ENCODE assay signal across 1 cellular context in the genomic region with DNA sequence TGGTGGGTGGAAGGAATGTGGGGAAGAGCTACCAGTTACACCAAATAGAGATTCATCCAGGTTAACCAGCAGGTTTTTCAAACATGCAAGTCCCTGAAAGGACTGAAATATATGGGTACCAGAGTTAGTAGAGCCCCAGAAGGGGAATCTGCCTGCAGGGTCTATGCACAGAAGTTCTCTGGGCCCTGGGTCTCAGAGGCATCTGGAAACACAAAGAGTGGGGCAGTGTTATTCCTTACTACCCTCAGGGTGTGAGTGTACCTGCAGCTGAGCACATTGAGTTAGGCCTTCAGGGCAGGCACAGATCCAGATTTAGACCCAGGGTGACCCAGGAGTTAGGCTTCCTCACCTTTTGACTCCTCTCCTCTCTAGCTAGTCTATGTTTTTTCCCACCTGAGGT.
TF ChIP-seq lines count a peak whose summit lies in the region.

No MANE protein-coding gene starts in this region.

TF ChIP-seq in GM12878, 131 proteins besides CTCF, POLR2A, EP300 and RAD21:
- no peak for TF ChIP-seq ZSCAN29 (IDR thresholded peaks at IDR 0.05)
- no peak for TF ChIP-seq RAD51 (IDR thresholded peaks at IDR 0.05)
- TF ChIP-seq, protein P1, sequence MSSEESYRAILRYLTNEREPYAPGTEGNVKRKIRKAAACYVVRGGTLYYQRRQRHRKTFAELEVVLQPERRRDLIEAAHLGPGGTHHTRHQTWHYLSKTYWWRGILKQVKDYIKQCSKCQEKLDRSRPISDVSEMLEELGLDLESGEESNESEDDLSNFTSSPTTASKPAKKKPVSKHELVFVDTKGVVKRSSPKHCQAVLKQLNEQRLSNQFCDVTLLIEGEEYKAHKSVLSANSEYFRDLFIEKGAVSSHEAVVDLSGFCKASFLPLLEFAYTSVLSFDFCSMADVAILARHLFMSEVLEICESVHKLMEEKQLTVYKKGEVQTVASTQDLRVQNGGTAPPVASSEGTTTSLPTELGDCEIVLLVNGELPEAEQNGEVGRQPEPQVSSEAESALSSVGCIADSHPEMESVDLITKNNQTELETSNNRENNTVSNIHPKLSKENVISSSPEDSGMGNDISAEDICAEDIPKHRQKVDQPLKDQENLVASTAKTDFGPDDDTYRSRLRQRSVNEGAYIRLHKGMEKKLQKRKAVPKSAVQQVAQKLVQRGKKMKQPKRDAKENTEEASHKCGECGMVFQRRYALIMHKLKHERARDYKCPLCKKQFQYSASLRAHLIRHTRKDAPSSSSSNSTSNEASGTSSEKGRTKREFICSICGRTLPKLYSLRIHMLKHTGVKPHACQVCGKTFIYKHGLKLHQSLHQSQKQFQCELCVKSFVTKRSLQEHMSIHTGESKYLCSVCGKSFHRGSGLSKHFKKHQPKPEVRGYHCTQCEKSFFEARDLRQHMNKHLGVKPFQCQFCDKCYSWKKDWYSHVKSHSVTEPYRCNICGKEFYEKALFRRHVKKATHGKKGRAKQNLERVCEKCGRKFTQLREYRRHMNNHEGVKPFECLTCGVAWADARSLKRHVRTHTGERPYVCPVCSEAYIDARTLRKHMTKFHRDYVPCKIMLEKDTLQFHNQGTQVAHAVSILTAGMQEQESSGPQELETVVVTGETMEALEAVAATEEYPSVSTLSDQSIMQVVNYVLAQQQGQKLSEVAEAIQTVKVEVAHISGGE (CRISPR knock-in tag; IDR thresholded peaks at IDR 0.05), result no peak
- TF ChIP-seq, protein P2, sequence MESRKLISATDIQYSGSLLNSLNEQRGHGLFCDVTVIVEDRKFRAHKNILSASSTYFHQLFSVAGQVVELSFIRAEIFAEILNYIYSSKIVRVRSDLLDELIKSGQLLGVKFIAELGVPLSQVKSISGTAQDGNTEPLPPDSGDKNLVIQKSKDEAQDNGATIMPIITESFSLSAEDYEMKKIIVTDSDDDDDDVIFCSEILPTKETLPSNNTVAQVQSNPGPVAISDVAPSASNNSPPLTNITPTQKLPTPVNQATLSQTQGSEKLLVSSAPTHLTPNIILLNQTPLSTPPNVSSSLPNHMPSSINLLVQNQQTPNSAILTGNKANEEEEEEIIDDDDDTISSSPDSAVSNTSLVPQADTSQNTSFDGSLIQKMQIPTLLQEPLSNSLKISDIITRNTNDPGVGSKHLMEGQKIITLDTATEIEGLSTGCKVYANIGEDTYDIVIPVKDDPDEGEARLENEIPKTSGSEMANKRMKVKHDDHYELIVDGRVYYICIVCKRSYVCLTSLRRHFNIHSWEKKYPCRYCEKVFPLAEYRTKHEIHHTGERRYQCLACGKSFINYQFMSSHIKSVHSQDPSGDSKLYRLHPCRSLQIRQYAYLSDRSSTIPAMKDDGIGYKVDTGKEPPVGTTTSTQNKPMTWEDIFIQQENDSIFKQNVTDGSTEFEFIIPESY (IDR thresholded peaks at IDR 0.05), result no peak
- TF ChIP-seq, protein P3, sequence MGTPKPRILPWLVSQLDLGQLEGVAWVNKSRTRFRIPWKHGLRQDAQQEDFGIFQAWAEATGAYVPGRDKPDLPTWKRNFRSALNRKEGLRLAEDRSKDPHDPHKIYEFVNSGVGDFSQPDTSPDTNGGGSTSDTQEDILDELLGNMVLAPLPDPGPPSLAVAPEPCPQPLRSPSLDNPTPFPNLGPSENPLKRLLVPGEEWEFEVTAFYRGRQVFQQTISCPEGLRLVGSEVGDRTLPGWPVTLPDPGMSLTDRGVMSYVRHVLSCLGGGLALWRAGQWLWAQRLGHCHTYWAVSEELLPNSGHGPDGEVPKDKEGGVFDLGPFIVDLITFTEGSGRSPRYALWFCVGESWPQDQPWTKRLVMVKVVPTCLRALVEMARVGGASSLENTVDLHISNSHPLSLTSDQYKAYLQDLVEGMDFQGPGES (IDR thresholded peaks at IDR 0.05), result no peak
TF ChIP-seq in GM12878: peak in this region for 0.
